Comparison of ENCODE assay signal across 8 cellular contexts in the genomic region with DNA sequence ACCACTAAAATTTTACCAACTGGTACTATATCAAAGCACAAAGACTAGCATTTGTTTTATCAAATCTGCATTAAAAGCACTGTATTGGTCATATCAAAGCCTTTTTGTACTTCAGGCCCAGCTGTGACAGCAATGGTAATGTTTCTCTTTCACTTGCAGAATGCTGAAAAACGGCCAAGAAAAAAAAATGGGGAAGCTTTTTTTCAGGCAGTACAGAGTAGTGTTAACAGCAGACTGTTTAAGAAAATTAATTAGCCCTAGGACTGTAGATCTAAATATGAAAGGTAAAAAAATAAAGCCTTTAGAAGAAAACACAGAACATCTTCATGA. TPM values are rescaled to one million over a fixed set of nuclear protein-coding genes. Genes with fewer than 3 reads are reported as not detected.
DNase-seq lines count a peak whose midpoint lies in the region; ATAC-seq and TF ChIP-seq lines count a peak whose summit lies in the region.

No MANE protein-coding gene starts in this region.

- H3K9me3 Mint-ChIP-seq in WTC11, result peaks cover 22% of the 10 kb centered on the region
- peaks cover 0 to 2% of the 10 kb centered on the region in 2 donors for H3K9me3 Mint-ChIP-seq in stimulated activated naive B cell treated with anti-CD40 and anti-IgM and Interleukin-4, amounts not matched to agents 10 μg/mL and 1 μg/mL and 100 μg/mL, for 72 hours

- peak overlapping the region; percentile 84; the same call in 1 of the 2 replicates for H3K27ac Mint-ChIP-seq in WTC11
- H3K27ac Mint-ChIP-seq in stimulated activated naive B cell treated with anti-CD40 and anti-IgM and Interleukin-4, amounts not matched to agents 10 μg/mL and 1 μg/mL and 100 μg/mL, for 72 hours, result peak overlapping the region; percentile 83

- ATAC-seq in WTC11 (peak; percentile 48; the same call in 1 of the 2 replicates), left ventricle myocardium superior (peak; percentile 74), HG03469 (IDR thresholded peaks at IDR 0.05; ENCODE audit: unreplicated experiment) (no peak)
- ATAC-seq in stimulated activated naive B cell treated with anti-CD40 and anti-IgM and Interleukin-4, amounts not matched to agents 10 μg/mL and 1 μg/mL and 100 μg/mL, for 72 hours (replicated peaks), result peak; percentile 90 to 91

- H3K4me1 Mint-ChIP-seq in WTC11, result peaks cover 49% of the 10 kb centered on the region
- H3K4me1 Mint-ChIP-seq in stimulated activated naive B cell treated with anti-CD40 and anti-IgM and Interleukin-4, amounts not matched to agents 10 μg/mL and 1 μg/mL and 100 μg/mL, for 72 hours, result peaks cover 23 to 45% of the 10 kb centered on the region in 2 donors

- DNase-seq in AG20443 (ENCODE audit: low spot score) (peak; percentile 36), H7 (peak; percentile 33), WTC11 (ENCODE audit: low spot score) (no peak), left ventricle myocardium superior (no peak), NCI-H2029 (lab: John Stamatoyannopoulos, UW) (no peak), NCI-H2107 treated with DMSO at 0.1 percent for 48 hours (lab: John Stamatoyannopoulos, UW; ENCODE audit: unreplicated experiment) (no peak)
- no peak for DNase-seq in stimulated activated naive B cell treated with anti-CD40 and anti-IgM and Interleukin-4, amounts not matched to agents 10 μg/mL and 1 μg/mL and 100 μg/mL, for 72 hours

- H3K4me3 Mint-ChIP-seq in WTC11, result peak overlapping the region; percentile 59
- peak overlapping the region; percentile 66 to 82 for H3K4me3 Mint-ChIP-seq in stimulated activated naive B cell treated with anti-CD40 and anti-IgM and Interleukin-4, amounts not matched to agents 10 μg/mL and 1 μg/mL and 100 μg/mL, for 72 hours

- peaks cover 9% of the 10 kb centered on the region; the same call in 1 of the 2 replicates for H3K27me3 ChIP-seq in H7 (ENCODE audit: control insufficient read depth, insufficient read depth, low read length)

- CTCF ChIA-PET in WTC11 (lab: Charles Lee), result interaction anchor here (0.6 to 1.3 kb wide), 7 partner anchors 9 to 163 kb away, joined by 3 to 4 read pairs (median 3); no protein-coding TSS in a partner anchor

- H3K27me3 Mint-ChIP-seq in WTC11 (ENCODE audit: low read depth), result peaks cover 47% of the 10 kb centered on the region
- no peaks in the 10 kb centered on the region for H3K27me3 Mint-ChIP-seq in stimulated activated naive B cell treated with anti-CD40 and anti-IgM and Interleukin-4, amounts not matched to agents 10 μg/mL and 1 μg/mL and 100 μg/mL, for 72 hours

- intact Hi-C loops in left ventricle myocardium superior (cut with micrococcal nuclease), result no loop called here

- POLR2A ChIA-PET in WTC11 (lab: Charles Lee), result interaction anchor here (0.7 kb wide), 2 partner anchors 17 to 32 kb away, joined by 3 to 6 read pairs; no protein-coding TSS in a partner anchor

- no peak for TF ChIP-seq CTCF in WTC11 (IDR thresholded peaks at IDR 0.05)

- H3K36me3 ChIP-seq in H7 (replicated peaks; ENCODE audit: control insufficient read depth, insufficient read depth, low read length), result no peaks in the 10 kb centered on the region; the same call in 1 of the 2 replicates

- H3K36me3 Mint-ChIP-seq in WTC11, result peaks cover 20% of the 10 kb centered on the region
- peaks cover 8 to 11% of the 10 kb centered on the region in 2 donors for H3K36me3 Mint-ChIP-seq in stimulated activated naive B cell treated with anti-CD40 and anti-IgM and Interleukin-4, amounts not matched to agents 10 μg/mL and 1 μg/mL and 100 μg/mL, for 72 hours

- no peak overlapping the region for H3K4me3 ChIP-seq in H7 (ENCODE audit: insufficient read depth, low read depth, low read length)

TF ChIP-seq in WTC11, 78 proteins besides CTCF, POLR2A, EP300 and RAD21:
- no peak for TF ChIP-seq CREM (CRISPR knock-in tag; IDR thresholded peaks at IDR 0.05)
- TF ChIP-seq, protein P1, sequence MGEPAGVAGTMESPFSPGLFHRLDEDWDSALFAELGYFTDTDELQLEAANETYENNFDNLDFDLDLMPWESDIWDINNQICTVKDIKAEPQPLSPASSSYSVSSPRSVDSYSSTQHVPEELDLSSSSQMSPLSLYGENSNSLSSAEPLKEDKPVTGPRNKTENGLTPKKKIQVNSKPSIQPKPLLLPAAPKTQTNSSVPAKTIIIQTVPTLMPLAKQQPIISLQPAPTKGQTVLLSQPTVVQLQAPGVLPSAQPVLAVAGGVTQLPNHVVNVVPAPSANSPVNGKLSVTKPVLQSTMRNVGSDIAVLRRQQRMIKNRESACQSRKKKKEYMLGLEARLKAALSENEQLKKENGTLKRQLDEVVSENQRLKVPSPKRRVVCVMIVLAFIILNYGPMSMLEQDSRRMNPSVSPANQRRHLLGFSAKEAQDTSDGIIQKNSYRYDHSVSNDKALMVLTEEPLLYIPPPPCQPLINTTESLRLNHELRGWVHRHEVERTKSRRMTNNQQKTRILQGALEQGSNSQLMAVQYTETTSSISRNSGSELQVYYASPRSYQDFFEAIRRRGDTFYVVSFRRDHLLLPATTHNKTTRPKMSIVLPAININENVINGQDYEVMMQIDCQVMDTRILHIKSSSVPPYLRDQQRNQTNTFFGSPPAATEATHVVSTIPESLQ (CRISPR knock-in tag; IDR thresholded peaks at IDR 0.05), result no peak
- TF ChIP-seq MXD4 (CRISPR knock-in tag; IDR thresholded peaks at IDR 0.05; ENCODE audit: borderline replicate concordance), result no peak
- TF ChIP-seq NFYB (CRISPR knock-in tag; conservative IDR thresholded peaks at IDR 0.05; ENCODE audit: low read depth), result no peak
- no peak for TF ChIP-seq ZNF121 (CRISPR knock-in tag; IDR thresholded peaks at IDR 0.05)
- no peak for TF ChIP-seq NFE2L1 (CRISPR knock-in tag; IDR thresholded peaks at IDR 0.05)
- no peak for TF ChIP-seq FOXJ3 (CRISPR knock-in tag; IDR thresholded peaks at IDR 0.05; ENCODE audit: borderline replicate concordance)
- TF ChIP-seq, protein P2, sequence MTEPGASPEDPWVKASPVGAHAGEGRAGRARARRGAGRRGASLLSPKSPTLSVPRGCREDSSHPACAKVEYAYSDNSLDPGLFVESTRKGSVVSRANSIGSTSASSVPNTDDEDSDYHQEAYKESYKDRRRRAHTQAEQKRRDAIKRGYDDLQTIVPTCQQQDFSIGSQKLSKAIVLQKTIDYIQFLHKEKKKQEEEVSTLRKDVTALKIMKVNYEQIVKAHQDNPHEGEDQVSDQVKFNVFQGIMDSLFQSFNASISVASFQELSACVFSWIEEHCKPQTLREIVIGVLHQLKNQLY (CRISPR knock-in tag; IDR thresholded peaks at IDR 0.05), result no peak
- no peak for TF ChIP-seq NR3C1 (CRISPR knock-in tag; conservative IDR thresholded peaks at IDR 0.05; ENCODE audit: low read depth)
- no peak for TF ChIP-seq TEAD4 (CRISPR knock-in tag; IDR thresholded peaks at IDR 0.05)
- no peak for TF ChIP-seq FOXK1 (CRISPR knock-in tag; IDR thresholded peaks at IDR 0.05)
- no peak for TF ChIP-seq GABPB1 (CRISPR knock-in tag; IDR thresholded peaks at IDR 0.05)
- TF ChIP-seq, protein P3, sequence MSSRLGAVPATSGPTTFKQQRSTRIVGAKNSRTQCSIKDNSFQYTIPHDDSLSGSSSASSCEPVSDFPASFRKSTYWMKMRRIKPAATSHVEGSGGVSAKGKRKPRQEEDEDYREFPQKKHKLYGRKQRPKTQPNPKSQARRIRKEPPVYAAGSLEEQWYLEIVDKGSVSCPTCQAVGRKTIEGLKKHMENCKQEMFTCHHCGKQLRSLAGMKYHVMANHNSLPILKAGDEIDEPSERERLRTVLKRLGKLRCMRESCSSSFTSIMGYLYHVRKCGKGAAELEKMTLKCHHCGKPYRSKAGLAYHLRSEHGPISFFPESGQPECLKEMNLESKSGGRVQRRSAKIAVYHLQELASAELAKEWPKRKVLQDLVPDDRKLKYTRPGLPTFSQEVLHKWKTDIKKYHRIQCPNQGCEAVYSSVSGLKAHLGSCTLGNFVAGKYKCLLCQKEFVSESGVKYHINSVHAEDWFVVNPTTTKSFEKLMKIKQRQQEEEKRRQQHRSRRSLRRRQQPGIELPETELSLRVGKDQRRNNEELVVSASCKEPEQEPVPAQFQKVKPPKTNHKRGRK (CRISPR knock-in tag; IDR thresholded peaks at IDR 0.05; ENCODE audit: borderline replicate concordance), result no peak
- TF ChIP-seq ZBTB21 (CRISPR knock-in tag; IDR thresholded peaks at IDR 0.05; ENCODE audit: borderline replicate concordance), result no peak
- no peak for TF ChIP-seq PRRX2 (CRISPR knock-in tag; IDR thresholded peaks at IDR 0.05)
- TF ChIP-seq, protein P4, sequence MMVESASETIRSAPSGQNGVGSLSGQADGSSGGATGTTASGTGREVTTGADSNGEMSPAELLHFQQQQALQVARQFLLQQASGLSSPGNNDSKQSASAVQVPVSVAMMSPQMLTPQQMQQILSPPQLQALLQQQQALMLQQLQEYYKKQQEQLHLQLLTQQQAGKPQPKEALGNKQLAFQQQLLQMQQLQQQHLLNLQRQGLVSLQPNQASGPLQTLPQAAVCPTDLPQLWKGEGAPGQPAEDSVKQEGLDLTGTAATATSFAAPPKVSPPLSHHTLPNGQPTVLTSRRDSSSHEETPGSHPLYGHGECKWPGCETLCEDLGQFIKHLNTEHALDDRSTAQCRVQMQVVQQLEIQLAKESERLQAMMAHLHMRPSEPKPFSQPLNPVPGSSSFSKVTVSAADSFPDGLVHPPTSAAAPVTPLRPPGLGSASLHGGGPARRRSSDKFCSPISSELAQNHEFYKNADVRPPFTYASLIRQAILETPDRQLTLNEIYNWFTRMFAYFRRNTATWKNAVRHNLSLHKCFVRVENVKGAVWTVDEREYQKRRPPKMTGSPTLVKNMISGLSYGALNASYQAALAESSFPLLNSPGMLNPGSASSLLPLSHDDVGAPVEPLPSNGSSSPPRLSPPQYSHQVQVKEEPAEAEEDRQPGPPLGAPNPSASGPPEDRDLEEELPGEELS (CRISPR knock-in tag; IDR thresholded peaks at IDR 0.05), result no peak
TF ChIP-seq in WTC11: peak in this region for 0.

RNA-seq across cellular contexts. Expression of a gene that starts 33.3 kb away (rescaled TPM):
- 110 and 112 TPM in 2 replicates for total RNA-seq in H7 (2014; rRNA removed; shearing (Covaris generic))
- 65.9 to 69.3 TPM (median 69.1 TPM) in 3 replicates for total RNA-seq in WTC11 (2021)
- 121 TPM for total RNA-seq in left ventricle myocardium superior

Comparison
In these comparisons a context has a peak if more than half of its experiments do, and no peak if none do; other contexts are left out.
1. DNase-seq: peak in AG20443 (single experiment) and H7 (single experiment); none in WTC11 (single experiment), left ventricle myocardium superior (single experiment), stimulated activated naive B cell treated with anti-CD40 and anti-IgM and Interleukin-4, amounts not matched to agents 10 μg/mL and 1 μg/mL and 100 μg/mL, for 72 hours (single experiment), NCI-H2029 (single experiment) and NCI-H2107 treated with DMSO at 0.1 percent for 48 hours (single experiment).